Comparison of ENCODE assay signal across 8 cellular contexts in the genomic region with DNA sequence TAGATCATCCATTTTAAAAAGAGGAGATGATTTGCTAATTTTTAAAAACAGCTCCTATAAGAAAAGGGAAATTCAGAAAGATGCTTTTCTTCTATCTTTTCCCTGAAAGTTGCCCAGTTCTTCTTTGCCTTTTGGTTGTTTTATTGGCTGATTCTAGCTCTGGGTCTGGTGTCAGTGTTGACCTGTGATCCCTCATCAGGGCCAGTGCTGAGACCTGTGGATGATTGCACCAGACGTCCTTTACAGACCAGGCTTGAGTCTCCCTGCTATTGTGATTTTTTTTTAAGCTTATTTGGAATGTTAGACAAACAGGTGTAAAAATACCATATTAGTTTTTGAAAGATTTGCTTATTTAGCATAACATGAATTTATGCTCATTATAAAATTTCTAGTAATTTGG.
"Had no signal": no experiment of that assay in that cellular context is flagged by ENCODE, and none has a peak within 500 bp of the region (broad histone marks: within the 10 kb centered on the region; RNA-seq: fewer than 3 reads in every experiment).

No MANE protein-coding gene starts in this region.

- FAIRE-seq: HTR-8/SVneo had no signal

- H3K9ac ChIP-seq: GM23248 had no signal

- H3K4me1 ChIP-seq: HAP-1 had no signal

- DNase-seq: GM23248, GOT3, H7, HFFc6, KBM-7 had no signal

- H3K4me3 ChIP-seq: GM23248, HAP-1 had no signal

- H3K9me3 ChIP-seq: HAP-1 had no signal

- H3K36me3 ChIP-seq: HAP-1 had no signal

- ATAC-seq: HCT116 had no signal

- H2AFZ ChIP-seq: GM23248 had no signal
